Comparison of ENCODE assay signal across 1 cellular context in genomic region chr1:11655263-11656079, GRCh38.
TF ChIP-seq lines count a peak whose summit lies in the region.

No MANE protein-coding gene starts in this region.

TF ChIP-seq in HEK293, 187 proteins besides CTCF, POLR2A, EP300 and RAD21 (continued from another document):
- TF ChIP-seq HIC1 (tag by site-specific recombination; IDR thresholded peaks at IDR 0.05) (no peak), GLIS1 (tag by site-specific recombination; IDR thresholded peaks at IDR 0.05) (peak; percentile 15; the same call in 1 of the 2 replicates), ZNF362 (tag by site-specific recombination; IDR thresholded peaks at IDR 0.05) (no peak)
